In genomic region chr11:21976210-21976609, GRCh38 we compare ENCODE assay signal across 19 cellular contexts.
DNase-seq lines count a peak whose midpoint lies in the region; ATAC-seq and TF ChIP-seq lines count a peak whose summit lies in the region.
"Had no signal": no experiment of that assay in that cellular context is flagged by ENCODE, and none has a peak within 500 bp of the region (broad histone marks: within the 10 kb centered on the region; RNA-seq: fewer than 3 reads in every experiment).

No MANE protein-coding gene starts in this region.

- TF ChIP-seq CTCF in WTC11 (IDR thresholded peaks at IDR 0.05) (no peak), endodermal cell (conservative IDR thresholded peaks at IDR 0.05) (no peak)

- H4K5ac ChIP-seq in mesendoderm (ENCODE audit: low read length): no peak overlapping the region

- H3K36me3 ChIP-seq in endodermal cell (ENCODE audit: control insufficient read depth, insufficient read depth, low read length) (no peaks in the 10 kb centered on the region), mesendoderm (ENCODE audit: control insufficient read depth, insufficient read depth, low read length) (no peaks in the 10 kb centered on the region)
- H3K36me3 ChIP-seq: BLaER1 treated with 17β-estradiol and CSF1 and Interleukin-3, amounts not matched to agents 10 nM and 100 nM had no signal

- H3K4ac ChIP-seq in mesendoderm (ENCODE audit: low read depth, low read length): no peak overlapping the region

- no peak overlapping the region for H2AK5ac ChIP-seq in mesendoderm (ENCODE audit: low read length)

- H2BK5ac ChIP-seq in mesendoderm (ENCODE audit: low read length): no peak overlapping the region

- peak; percentile 1 for DNase-seq in ELF-1 (ENCODE audit: low read depth, low spot score)
- no peak for DNase-seq in WTC11 (ENCODE audit: low spot score)
- peak; percentile 47 for DNase-seq in endodermal cell
- no peak for DNase-seq in mesendoderm
- no peak for DNase-seq in EL
- no peak for DNase-seq in stimulated activated CD4-positive, alpha-beta T cell treated with anti-CD3 and anti-CD28 coated beads, Interleukin-4, amount 100 ng/mL, for 4 hours
- DNase-seq: AML-193; Caco-2; Calu3; CD4-positive, alpha-beta T cell; CD8-positive, alpha-beta T cell; DMS79 treated with DMSO at 0.1 percent for 48 hours; GF-D8 had no signal

- POLR2A ChIA-PET in WTC11 (lab: Charles Lee): interaction anchor here (0.6 kb wide), 1 partner anchor 158 kb away, joined by 3 read pairs; no protein-coding TSS in a partner anchor

- H3K4me1 Mint-ChIP-seq in WTC11 (peaks cover 8% of the 10 kb centered on the region), endodermal cell (peaks cover 8% of the 10 kb centered on the region)
- H3K4me1 Mint-ChIP-seq: B cell had no signal

- no peak overlapping the region for H4K8ac ChIP-seq in mesendoderm (ENCODE audit: low read depth, low read length)

- no peak overlapping the region for H3K23ac ChIP-seq in mesendoderm (ENCODE audit: low read length)

- H3K27ac ChIP-seq in endodermal cell (ENCODE audit: low read depth, low read length) (no peak overlapping the region), mesendoderm (ENCODE audit: low read depth, low read length) (no peak overlapping the region)
- H3K27ac ChIP-seq: 22Rv1; A549; BLaER1 treated with 17β-estradiol and CSF1 and Interleukin-3, amounts not matched to agents 10 nM and 100 nM; C4-2B had no signal

- H2BK15ac ChIP-seq in mesendoderm (replicated peaks; ENCODE audit: low read depth): no peak overlapping the region

- H3K9me3 Mint-ChIP-seq in WTC11: no peaks in the 10 kb centered on the region
- no peaks in the 10 kb centered on the region for H3K9me3 Mint-ChIP-seq in endodermal cell

- H3K27ac Mint-ChIP-seq in WTC11 (no peak overlapping the region), endodermal cell (no peak overlapping the region)
- H3K27ac Mint-ChIP-seq: B cell; CD4-positive, alpha-beta T cell; CD8-positive, alpha-beta T cell had no signal

- no peaks in the 10 kb centered on the region for H3K9me3 ChIP-seq in endodermal cell (ENCODE audit: control insufficient read depth, low read length)
- H3K9me3 ChIP-seq: A549, Caco-2 had no signal

- H3K56ac ChIP-seq in mesendoderm (ENCODE audit: low read length): no peak overlapping the region

- H3K27me3 Mint-ChIP-seq in WTC11 (ENCODE audit: low read depth) (no peaks in the 10 kb centered on the region), endodermal cell (ENCODE audit: insufficient read depth) (no peaks in the 10 kb centered on the region)
- H3K27me3 Mint-ChIP-seq: B cell; CD4-positive, alpha-beta T cell had no signal

- no peaks in the 10 kb centered on the region for H3K27me3 ChIP-seq in endodermal cell (ENCODE audit: control insufficient read depth, insufficient read depth, low read length, poor library complexity, severe bottlenecking)
- H3K27me3 ChIP-seq in mesendoderm (ENCODE audit: insufficient read depth, low read length, poor library complexity): no peaks in the 10 kb centered on the region
- H3K27me3 ChIP-seq: BLaER1 treated with 17β-estradiol and CSF1 and Interleukin-3, amounts not matched to agents 10 nM and 100 nM had no signal

- H3K9ac ChIP-seq in endodermal cell (ENCODE audit: extremely low read depth, low read length, poor library complexity, severe bottlenecking) (no peak overlapping the region), mesendoderm (ENCODE audit: low read length) (no peak overlapping the region)
- H3K9ac ChIP-seq: BLaER1 treated with 17β-estradiol and CSF1 and Interleukin-3, amounts not matched to agents 10 nM and 100 nM had no signal

- CTCF ChIA-PET in WTC11 (lab: Charles Lee): no interaction called here

- no peak overlapping the region for H2BK120ac ChIP-seq in mesendoderm (ENCODE audit: low read depth, low read length)

- H3K36me3 Mint-ChIP-seq in WTC11 (no peaks in the 10 kb centered on the region), endodermal cell (ENCODE audit: low read depth) (no peaks in the 10 kb centered on the region)
- H3K36me3 Mint-ChIP-seq: CD8-positive, alpha-beta T cell had no signal

- ATAC-seq in WTC11 (peak; percentile 51; the same call in 1 of the 2 replicates), GM19452 (IDR thresholded peaks at IDR 0.05; ENCODE audit: unreplicated experiment) (no peak)
- ATAC-seq: A549; CD8-positive, alpha-beta T cell had no signal

- H3K79me1 ChIP-seq in mesendoderm (ENCODE audit: low read length): no peaks in the 10 kb centered on the region

- peak overlapping the region; percentile 80 for H3K18ac ChIP-seq in mesendoderm (ENCODE audit: low read length)

- WGBS in endodermal cell (ENCODE audit: insufficient coverage in 1 of 2, insufficient read length in 1 of 2), 2 experiments: 85 to 93% methylated on average over 7 to 8 of the region's 8 CpGs
- WGBS in mesendoderm (ENCODE audit: extremely low coverage, insufficient coverage, low lambda C conversion rate): no CpG with 5 or more reads among the region's 8 CpGs

- H3K4me1 ChIP-seq in endodermal cell (ENCODE audit: control insufficient read depth, insufficient read depth, low read length): no peaks in the 10 kb centered on the region
- H3K4me1 ChIP-seq in mesendoderm (ENCODE audit: control insufficient read depth, low read depth, low read length): no peaks in the 10 kb centered on the region
- H3K4me1 ChIP-seq: A549; BLaER1 treated with 17β-estradiol and CSF1 and Interleukin-3, amounts not matched to agents 10 nM and 100 nM; Caco-2 had no signal

- H3K79me2 ChIP-seq in mesendoderm (ENCODE audit: control insufficient read depth, insufficient read depth, low read length): no peaks in the 10 kb centered on the region

- no peak overlapping the region for H3K4me2 ChIP-seq in mesendoderm (ENCODE audit: low read length)
- H3K4me2 ChIP-seq: A549; BLaER1 treated with 17β-estradiol and CSF1 and Interleukin-3, amounts not matched to agents 10 nM and 100 nM had no signal

- H3K4me3 ChIP-seq in endodermal cell (ENCODE audit: low read length) (no peak overlapping the region), mesendoderm (ENCODE audit: low read length) (no peak overlapping the region)
- H3K4me3 ChIP-seq: A549; BLaER1 treated with 17β-estradiol and CSF1 and Interleukin-3, amounts not matched to agents 10 nM and 100 nM had no signal

- H3K4me3 Mint-ChIP-seq in WTC11 (no peak overlapping the region), endodermal cell (no peak overlapping the region)
- H3K4me3 Mint-ChIP-seq: B cell; CD4-positive, alpha-beta T cell; CD8-positive, alpha-beta T cell had no signal

TF ChIP-seq in WTC11, 78 proteins besides CTCF, POLR2A, EP300 and RAD21 (continues in another document):
- TF ChIP-seq PRRX2 (CRISPR knock-in tag; IDR thresholded peaks at IDR 0.05): no peak
- no peak for TF ChIP-seq USF1 (CRISPR knock-in tag; IDR thresholded peaks at IDR 0.05)
- no peak for TF ChIP-seq ARID4B (CRISPR knock-in tag; IDR thresholded peaks at IDR 0.05; ENCODE audit: borderline replicate concordance)
- TF ChIP-seq ATF3 (CRISPR knock-in tag; conservative IDR thresholded peaks at IDR 0.05): no peak
- no peak for TF ChIP-seq ATF1 (CRISPR knock-in tag; IDR thresholded peaks at IDR 0.05)
- TF ChIP-seq USF2 (CRISPR knock-in tag; IDR thresholded peaks at IDR 0.05): no peak
- no peak for TF ChIP-seq NR2C2 (CRISPR knock-in tag; IDR thresholded peaks at IDR 0.05)
- TF ChIP-seq RORB (CRISPR knock-in tag; IDR thresholded peaks at IDR 0.05): no peak
- TF ChIP-seq NR1H2 (CRISPR knock-in tag; IDR thresholded peaks at IDR 0.05): no peak

Comparison
In these comparisons a context has a peak if more than half of its experiments do, and no peak if none do; other contexts are left out.
1. DNase-seq: peak in ELF-1 (single experiment) and endodermal cell (single experiment); none in WTC11 (single experiment), mesendoderm (single experiment), EL (single experiment) and stimulated activated CD4-positive, alpha-beta T cell treated with anti-CD3 and anti-CD28 coated beads, Interleukin-4, amount 100 ng/mL, for 4 hours (0 of 2).